ENCODE assay signal across 27 cellular contexts in the genomic region with DNA sequence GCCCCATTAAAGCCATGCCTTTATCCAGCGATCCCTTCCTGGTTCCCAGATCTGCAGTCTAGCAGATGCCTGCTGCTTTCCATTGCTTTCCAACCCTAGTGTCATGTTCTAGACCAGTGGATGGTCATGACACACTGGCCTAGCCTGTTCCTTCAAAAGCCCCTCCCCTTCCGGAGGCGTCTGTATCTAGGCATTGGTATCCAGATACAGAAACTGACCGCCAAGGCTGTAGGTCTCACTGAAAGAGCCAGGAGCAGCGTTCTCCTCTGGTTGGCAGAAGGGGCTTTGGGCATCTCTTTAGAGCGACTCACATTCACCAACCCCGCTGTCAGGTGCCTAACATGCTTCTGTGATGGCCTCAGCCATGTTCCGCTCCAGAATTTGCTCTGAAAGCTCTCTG. TPM values are rescaled to one million over a fixed set of nuclear protein-coding genes. Genes with fewer than 3 reads are reported as not detected.
"Had no signal": no experiment of that assay in that cellular context is flagged by ENCODE, and none has a peak within 500 bp of the region (broad histone marks: within the 10 kb centered on the region; RNA-seq: fewer than 3 reads in every experiment).

No MANE protein-coding gene starts in this region.

- H3K4me3 ChIP-seq: adrenal gland, breast epithelium, esophagus muscularis mucosa, heart left ventricle, right lobe of liver, skin epidermis, tibial artery, upper lobe of right lung had no signal

- H3K27ac Mint-ChIP-seq: activated CD4-positive, alpha-beta T cell treated with anti-CD3 and anti-CD28 coated beads for 36 hours; activated naive CD8-positive, alpha-beta T cell treated with anti-CD3 and anti-CD28 coated beads for 36 hours; activated T-cell treated with anti-CD3 and anti-CD28 coated beads, Interleukin-2, amount 50 U/mL, for 72 hours; dendritic cell treated with granulocyte-macrophage colony-stimulating factor and Interleukin-4, amounts not matched to agents 40 ng/mL and 50 ng/mL, for 4 days; endodermal cell; natural killer cell; stimulated activated memory B cell treated with anti-CD40 and anti-IgM and Interleukin-4, amounts not matched to agents 10 μg/mL and 1 μg/mL and 100 μg/mL, for 72 hours; stimulated activated naive CD8-positive, alpha-beta T cell treated with anti-CD3 and anti-CD28 coated beads, Interleukin-15, amount 100 ng/mL, for 72 hours had no signal

- ATAC-seq: activated CD4-positive, alpha-beta T cell treated with anti-CD3 and anti-CD28 coated beads for 36 hours; activated T-cell treated with anti-CD3 and anti-CD28 coated beads, Interleukin-2, amount 50 U/mL, for 72 hours; foreskin keratinocyte; natural killer cell; right lobe of liver; stimulated activated memory B cell treated with anti-CD40 and anti-IgM and Interleukin-4, amounts not matched to agents 10 μg/mL and 1 μg/mL and 100 μg/mL, for 72 hours; stimulated activated naive CD8-positive, alpha-beta T cell treated with anti-CD3 and anti-CD28 coated beads, Interleukin-15, amount 100 ng/mL, for 72 hours; upper lobe of right lung had no signal

- H3K27ac ChIP-seq: adrenal gland, breast epithelium, esophagus muscularis mucosa, foreskin keratinocyte, right lobe of liver, skin epidermis, tibial artery, upper lobe of right lung had no signal

- H3K4me1 ChIP-seq: breast epithelium, foreskin keratinocyte, right lobe of liver had no signal

- DNase-seq: activated CD4-positive, alpha-beta T cell treated with anti-CD3 and anti-CD28 coated beads for 36 hours; activated CD4-positive, alpha-beta T cell treated with anti-CD3 and anti-CD28 coated beads, Interleukin-2, amount 50 U/mL, for 4 hours; activated CD4-positive, CD25-positive, alpha-beta regulatory T cell; activated naive CD4-positive, alpha-beta T cell; activated naive CD8-positive, alpha-beta T cell treated with anti-CD3 and anti-CD28 coated beads for 36 hours; activated T-cell treated with anti-CD3 and anti-CD28 coated beads for 4 hours; activated T-cell treated with anti-CD3 and anti-CD28 coated beads, Interleukin-2, amount 50 U/mL, for 72 hours; endodermal cell; foreskin keratinocyte; heart left ventricle; midbrain; natural killer cell; right lobe of liver; stimulated activated CD4-positive, alpha-beta T cell treated with anti-CD3 and anti-CD28 coated beads, Interleukin-12 subunit alpha, Interleukin-12 subunit beta, amount 100 ng/mL, for 4 hours; stimulated activated CD4-positive, alpha-beta T cell treated with anti-CD3 and anti-CD28 coated beads, Interleukin-4, amount 100 ng/mL, for 1 hour; stimulated activated CD8-positive, alpha-beta memory T cell treated with anti-CD3 and anti-CD28 coated beads, Interleukin-4, amount 100 ng/mL, for 48 hours; stimulated activated naive CD8-positive, alpha-beta T cell treated with anti-CD3 and anti-CD28 coated beads, Interleukin-15, amount 100 ng/mL, for 72 hours; substantia nigra; tibial artery; upper lobe of right lung had no signal

- H3K27me3 ChIP-seq: adrenal gland, breast epithelium, esophagus muscularis mucosa, right lobe of liver, tibial artery, upper lobe of right lung had no signal

- H3K36me3 Mint-ChIP-seq: activated naive CD8-positive, alpha-beta T cell treated with anti-CD3 and anti-CD28 coated beads for 36 hours; natural killer cell; stimulated activated memory B cell treated with anti-CD40 and anti-IgM and Interleukin-4, amounts not matched to agents 10 μg/mL and 1 μg/mL and 100 μg/mL, for 72 hours had no signal

- H3K9me3 Mint-ChIP-seq: activated naive CD8-positive, alpha-beta T cell treated with anti-CD3 and anti-CD28 coated beads for 36 hours; activated T-cell treated with anti-CD3 and anti-CD28 coated beads, Interleukin-2, amount 50 U/mL, for 72 hours; central memory CD8-positive, alpha-beta T cell; dendritic cell treated with granulocyte-macrophage colony-stimulating factor and Interleukin-4, amounts not matched to agents 40 ng/mL and 50 ng/mL, for 4 days; endodermal cell; natural killer cell; stimulated activated memory B cell treated with anti-CD40 and anti-IgM and Interleukin-4, amounts not matched to agents 10 μg/mL and 1 μg/mL and 100 μg/mL, for 72 hours; stimulated activated naive CD8-positive, alpha-beta T cell treated with anti-CD3 and anti-CD28 coated beads, Interleukin-15, amount 100 ng/mL, for 72 hours had no signal

- H3K9me3 ChIP-seq: adrenal gland, breast epithelium, esophagus muscularis mucosa, heart left ventricle, right lobe of liver, tibial artery, upper lobe of right lung had no signal

- H3K4me3 Mint-ChIP-seq: activated CD4-positive, alpha-beta T cell treated with anti-CD3 and anti-CD28 coated beads for 36 hours; activated naive CD8-positive, alpha-beta T cell treated with anti-CD3 and anti-CD28 coated beads for 36 hours; activated T-cell treated with anti-CD3 and anti-CD28 coated beads, Interleukin-2, amount 50 U/mL, for 72 hours; central memory CD8-positive, alpha-beta T cell; dendritic cell treated with granulocyte-macrophage colony-stimulating factor and Interleukin-4, amounts not matched to agents 40 ng/mL and 50 ng/mL, for 4 days; endodermal cell; natural killer cell; stimulated activated memory B cell treated with anti-CD40 and anti-IgM and Interleukin-4, amounts not matched to agents 10 μg/mL and 1 μg/mL and 100 μg/mL, for 72 hours; stimulated activated naive CD8-positive, alpha-beta T cell treated with anti-CD3 and anti-CD28 coated beads, Interleukin-15, amount 100 ng/mL, for 72 hours had no signal

- H3K36me3 ChIP-seq: adrenal gland, breast epithelium, right lobe of liver, upper lobe of right lung had no signal

RNA-seq across cellular contexts. Expression of gene JCAD, which starts 22.6 kb away (rescaled TPM):
- total RNA-seq: activated CD4-positive, alpha-beta T cell treated with anti-CD3 and anti-CD28 coated beads for 36 hours had no signal
